ENCODE assay signal across 1 cellular context in genomic region chr2:242047963-242048362, GRCh38.
TF ChIP-seq lines count a peak whose summit lies in the region.

No MANE protein-coding gene starts in this region.

TF ChIP-seq in GM23338, 12 proteins besides CTCF, POLR2A, EP300 and RAD21 (continued from another document):
- TF ChIP-seq ZNF462 (CRISPR knock-in tag; IDR thresholded peaks at IDR 0.05) = no peak
- TF ChIP-seq NANOG (IDR thresholded peaks at IDR 0.05; ENCODE audit: borderline replicate concordance) = no peak
- TF ChIP-seq CREB1 (CRISPR knock-in tag; IDR thresholded peaks at IDR 0.05; ENCODE audit: low read depth) = no peak
- TF ChIP-seq ETS1 (IDR thresholded peaks at IDR 0.05) = no peak
- TF ChIP-seq ZNF114 (CRISPR knock-in tag; IDR thresholded peaks at IDR 0.05) = no peak
- no peak for TF ChIP-seq ZNF331 (CRISPR knock-in tag; IDR thresholded peaks at IDR 0.05; ENCODE audit: low read depth)
- TF ChIP-seq STAT1 (IDR thresholded peaks at IDR 0.05; ENCODE audit: unreplicated experiment) = no peak
